1 cellular context compared by ENCODE assay signal in the genomic region with DNA sequence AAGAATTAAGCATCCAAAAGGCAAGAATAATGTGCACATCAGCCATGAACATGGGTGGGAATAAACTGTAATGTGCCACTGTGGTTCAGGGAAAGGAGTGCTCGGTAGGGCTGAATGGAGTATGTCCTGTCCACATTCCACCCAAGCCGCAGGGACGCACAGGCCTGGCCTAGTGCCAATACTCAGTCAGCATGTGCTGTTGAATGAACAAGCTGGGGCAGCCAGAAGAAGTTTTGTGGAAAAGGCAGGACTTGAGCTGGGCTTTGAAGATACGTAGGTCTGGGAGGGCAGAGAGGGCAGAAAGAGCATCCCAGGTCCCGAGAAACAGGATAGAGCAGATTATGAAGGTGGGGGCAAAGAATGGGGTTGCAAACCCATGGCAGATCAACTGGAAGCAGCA.
TF ChIP-seq lines count a peak whose summit lies in the region.

No MANE protein-coding gene starts in this region.

TF ChIP-seq in Ishikawa, 13 proteins besides CTCF, POLR2A, EP300 and RAD21 (continued from another document):
- TF ChIP-seq, protein P1, sequence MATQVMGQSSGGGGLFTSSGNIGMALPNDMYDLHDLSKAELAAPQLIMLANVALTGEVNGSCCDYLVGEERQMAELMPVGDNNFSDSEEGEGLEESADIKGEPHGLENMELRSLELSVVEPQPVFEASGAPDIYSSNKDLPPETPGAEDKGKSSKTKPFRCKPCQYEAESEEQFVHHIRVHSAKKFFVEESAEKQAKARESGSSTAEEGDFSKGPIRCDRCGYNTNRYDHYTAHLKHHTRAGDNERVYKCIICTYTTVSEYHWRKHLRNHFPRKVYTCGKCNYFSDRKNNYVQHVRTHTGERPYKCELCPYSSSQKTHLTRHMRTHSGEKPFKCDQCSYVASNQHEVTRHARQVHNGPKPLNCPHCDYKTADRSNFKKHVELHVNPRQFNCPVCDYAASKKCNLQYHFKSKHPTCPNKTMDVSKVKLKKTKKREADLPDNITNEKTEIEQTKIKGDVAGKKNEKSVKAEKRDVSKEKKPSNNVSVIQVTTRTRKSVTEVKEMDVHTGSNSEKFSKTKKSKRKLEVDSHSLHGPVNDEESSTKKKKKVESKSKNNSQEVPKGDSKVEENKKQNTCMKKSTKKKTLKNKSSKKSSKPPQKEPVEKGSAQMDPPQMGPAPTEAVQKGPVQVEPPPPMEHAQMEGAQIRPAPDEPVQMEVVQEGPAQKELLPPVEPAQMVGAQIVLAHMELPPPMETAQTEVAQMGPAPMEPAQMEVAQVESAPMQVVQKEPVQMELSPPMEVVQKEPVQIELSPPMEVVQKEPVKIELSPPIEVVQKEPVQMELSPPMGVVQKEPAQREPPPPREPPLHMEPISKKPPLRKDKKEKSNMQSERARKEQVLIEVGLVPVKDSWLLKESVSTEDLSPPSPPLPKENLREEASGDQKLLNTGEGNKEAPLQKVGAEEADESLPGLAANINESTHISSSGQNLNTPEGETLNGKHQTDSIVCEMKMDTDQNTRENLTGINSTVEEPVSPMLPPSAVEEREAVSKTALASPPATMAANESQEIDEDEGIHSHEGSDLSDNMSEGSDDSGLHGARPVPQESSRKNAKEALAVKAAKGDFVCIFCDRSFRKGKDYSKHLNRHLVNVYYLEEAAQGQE (IDR thresholded peaks at IDR 0.05; ENCODE audit: low read depth), result no peak
- TF ChIP-seq FOXM1 (IDR thresholded peaks at IDR 0.05; ENCODE audit: borderline replicate concordance, low read depth), result no peak
